In genomic region chr1:239893127-239893731, GRCh38 we compare ENCODE assay signal across 33 cellular contexts.
DNase-seq lines count a peak whose midpoint lies in the region; ATAC-seq, FAIRE-seq and TF ChIP-seq lines count a peak whose summit lies in the region.
"Had no signal": no experiment of that assay in that cellular context is flagged by ENCODE, and none has a peak within 500 bp of the region (broad histone marks: within the 10 kb centered on the region; RNA-seq: fewer than 3 reads in every experiment).

No MANE protein-coding gene starts in this region.

- H3K27me3 ChIP-seq in SK-N-SH (ENCODE audit: insufficient read depth) (no peaks in the 10 kb centered on the region), esophagus muscularis mucosa (no peaks in the 10 kb centered on the region), dorsolateral prefrontal cortex (no peaks in the 10 kb centered on the region)
- H3K27me3 ChIP-seq: SJSA1 had no signal

- intact Hi-C loops in esophagus muscularis mucosa (cut with DNase I) (no loop called here), dorsolateral prefrontal cortex (cut with DNase I) (no loop called here)

- H3K4me2 ChIP-seq in SK-N-SH = no peak overlapping the region
- H3K4me2 ChIP-seq: smooth muscle cell had no signal

- peaks cover 4% of the 10 kb centered on the region for H3F3A ChIP-seq in SK-N-SH (replicated peaks; ENCODE audit: insufficient read depth)

- FAIRE-seq in urothelium cell line (lab: Jason Lieb, UNC) = peak; percentile 61
- FAIRE-seq: GM12891, HepG2, islet of Langerhans, RCC 7860 had no signal

- WGBS in SK-N-SH (ENCODE audit: low lambda C conversion rate) = 48% methylated on average over 3 of the region's 3 CpGs
- 39% methylated on average over 3 of the region's 3 CpGs for WGBS in esophagus muscularis mucosa

- peak; percentile 13 for ATAC-seq in SK-N-SH treated with all-trans-retinoic acid at 6 μM for 48 hours
- ATAC-seq in HG02885 (IDR thresholded peaks at IDR 0.05; ENCODE audit: poor library complexity, unreplicated experiment) = no peak
- ATAC-seq: activated CD8-positive, alpha-beta memory T cell treated with anti-CD3 and anti-CD28 coated beads, Interleukin-2, amount 10 ng/mL, durations not matched to agents 7 days and 5 days; HepG2; left ventricle myocardium superior; naive thymus-derived CD4-positive, alpha-beta T cell; stimulated activated naive B cell treated with anti-CD40 and anti-IgM and Interleukin-4, amounts not matched to agents 10 μg/mL and 1 μg/mL and 100 μg/mL, for 72 hours had no signal

- H3K4me1 ChIP-seq in SK-N-SH (ENCODE audit: control insufficient read depth in 1 of 2, insufficient read depth in 2 of 2, low read depth in 1 of 2, low read length in 1 of 2) (peaks cover 12 to 71% of the 10 kb centered on the region in 2 experiments; a peak in 3 of 4 replicates), esophagus muscularis mucosa (peaks cover 0 to 45% (median 37%) of the 10 kb centered on the region in 4 donors)
- H3K4me1 ChIP-seq: SJSA1 had no signal

- H3K27ac ChIP-seq in SK-N-SH (ENCODE audit: low read depth in 2 of 2, low read length in 1 of 2) (peak overlapping the region in 1 of 2 experiments; percentile 100; a peak in 2 of 4 replicates), esophagus muscularis mucosa (replicated peaks in 1 of 4) (peak overlapping the region; percentile 16 to 55 (median 44)), dorsolateral prefrontal cortex (peak overlapping the region in 16 of 59 donors; percentile 3 to 60 (median 38))
- H3K27ac ChIP-seq: SJSA1, tibial artery had no signal

- H3K9ac ChIP-seq in SK-N-SH = no peak overlapping the region

- no peaks in the 10 kb centered on the region for H3K9me2 ChIP-seq in SK-N-SH

- no peaks in the 10 kb centered on the region for H3K36me3 ChIP-seq in SK-N-SH (replicated peaks in 1 of 2; ENCODE audit: control insufficient read depth in 1 of 2, insufficient read depth in 2 of 2, low read length in 1 of 2)
- H3K36me3 ChIP-seq in esophagus muscularis mucosa = no peaks in the 10 kb centered on the region
- H3K36me3 ChIP-seq: SJSA1, tibial artery had no signal

- POLR2A ChIA-PET in SK-N-SH (lab: Yijun Ruan, JAX) = no interaction called here

- H2AFZ ChIP-seq in SK-N-SH (ENCODE audit: low read depth) = no peak overlapping the region

- no peak for TF ChIP-seq RAD21 in SK-N-SH (IDR thresholded peaks at IDR 0.05; ENCODE audit: low read length)

- H3K79me2 ChIP-seq in SK-N-SH (ENCODE audit: insufficient read depth) = no peaks in the 10 kb centered on the region

- CTCF ChIA-PET in SK-N-SH (lab: Yijun Ruan, JAX) = interaction anchor here (1.2 to 1.4 kb wide), 7 partner anchors 13 to 533 kb away, joined by 3 to 5 read pairs (median 3); no protein-coding TSS in a partner anchor

- no peaks in the 10 kb centered on the region for H3K9me3 ChIP-seq in SK-N-SH
- H3K9me3 ChIP-seq in esophagus muscularis mucosa = no peaks in the 10 kb centered on the region
- H3K9me3 ChIP-seq: SJSA1, tibial artery had no signal

- DNase-seq in SK-N-SH = no peak
- peak; percentile 54 for DNase-seq in OCI-M1 (lab: John Stamatoyannopoulos, UW)
- DNase-seq in esophagus muscularis mucosa (ENCODE audit: extremely low spot score) = peak; percentile 34
- no peak for DNase-seq in urothelium cell line (ENCODE audit: low spot score)
- DNase-seq in stimulated activated CD4-positive, alpha-beta T cell treated with anti-CD3 and anti-CD28 coated beads, Interleukin-2, amount 100 ng/mL, for 24 hours = no peak
- DNase-seq in dorsolateral prefrontal cortex = no peak
- DNase-seq: activated CD4-positive, alpha-beta T cell treated with anti-CD3 and anti-CD28 coated beads for 48 hours; activated CD8-positive, alpha-beta memory T cell treated with anti-CD3 and anti-CD28 coated beads, Interleukin-2, amount 10 ng/mL, durations not matched to agents 7 days and 5 days; activated naive CD4-positive, alpha-beta T cell treated with anti-CD3 and anti-CD28 coated beads, Interleukin-2, amount 10 ng/mL, durations not matched to agents 7 days and 5 days; amygdala; COR-L47; cortex of kidney; endodermal cell; H7; left ventricle myocardium superior; naive thymus-derived CD4-positive, alpha-beta T cell; NCI-H1092; NCI-H2029 treated with DMSO at 0.1 percent for 48 hours; NCI-H345; NK-92 treated with Interleukin-12 subunit alpha and Interleukin-12 subunit beta, amount 100 ng/mL, for 24 hours; nucleus accumbens; retina; stimulated activated CD4-positive, alpha-beta T cell treated with anti-CD3 and anti-CD28 coated beads, Interleukin-2, amount 100 ng/mL, for 48 hours; stimulated activated naive B cell treated with anti-CD40 and anti-IgM and Interleukin-4, amounts not matched to agents 10 μg/mL and 1 μg/mL and 100 μg/mL, for 72 hours; tibial artery had no signal

- TF ChIP-seq CTCF in SK-N-SH (IDR thresholded peaks at IDR 0.05) (no peak), esophagus muscularis mucosa (IDR thresholded peaks at IDR 0.05) (peak in 1 of 3 experiments; percentile 3), dorsolateral prefrontal cortex (IDR thresholded peaks at IDR 0.05 in 54 of 56, conservative IDR thresholded peaks at IDR 0.05 in 2 of 56; ENCODE audit: low read depth in 1 of 56, partially characterized antibody in 56 of 56) (no peak)

- TF ChIP-seq EP300 in SK-N-SH (IDR thresholded peaks at IDR 0.05; ENCODE audit: borderline replicate concordance in 1 of 2, low read depth in 1 of 2, low read length in 1 of 2) (no peak), esophagus muscularis mucosa (IDR thresholded peaks at IDR 0.05) (no peak)

- TF ChIP-seq POLR2A in esophagus muscularis mucosa (IDR thresholded peaks at IDR 0.05; ENCODE audit: low read depth) = no peak

- H3K4me3 ChIP-seq in SK-N-SH (ENCODE audit: low read depth in 2 of 2, low read length in 1 of 2) (no peak overlapping the region), esophagus muscularis mucosa (no peak overlapping the region), dorsolateral prefrontal cortex (no peak overlapping the region)
- H3K4me3 ChIP-seq: SJSA1, smooth muscle cell, tibial artery had no signal

- no peaks in the 10 kb centered on the region for H4K20me1 ChIP-seq in SK-N-SH (ENCODE audit: insufficient read depth)

TF ChIP-seq in SK-N-SH treated with all-trans-retinoic acid at 6 μM for 48 hours, 23 proteins besides CTCF, POLR2A, EP300 and RAD21:
- TF ChIP-seq POU6F1 (CRISPR knock-in tag; IDR thresholded peaks at IDR 0.05; ENCODE audit: borderline replicate concordance, low read depth) = no peak
- TF ChIP-seq ESRRG (CRISPR knock-in tag; IDR thresholded peaks at IDR 0.05) = no peak
- no peak for TF ChIP-seq ZNF8 (CRISPR knock-in tag; IDR thresholded peaks at IDR 0.05)

TF ChIP-seq in SK-N-SH, 30 proteins besides CTCF, POLR2A, EP300 and RAD21:
- no peak for TF ChIP-seq JUND (IDR thresholded peaks at IDR 0.05)
- TF ChIP-seq TAF1 (IDR thresholded peaks at IDR 0.05; ENCODE audit: borderline replicate concordance, low read depth, low read length) = no peak
- TF ChIP-seq MAX (IDR thresholded peaks at IDR 0.05; ENCODE audit: low read depth) = no peak
- no peak for TF ChIP-seq GABPA (IDR thresholded peaks at IDR 0.05; ENCODE audit: low read depth)
- TF ChIP-seq POLR2AphosphoS5 (IDR thresholded peaks at IDR 0.05; ENCODE audit: low read depth, low read length) = no peak
- no peak for TF ChIP-seq RXRA (IDR thresholded peaks at IDR 0.05; ENCODE audit: borderline replicate concordance, low read depth)

Comparison
In these comparisons a context has a peak if more than half of its experiments do, and no peak if none do; other contexts are left out.
1. DNase-seq: peak in OCI-M1 (single experiment) and esophagus muscularis mucosa (single experiment); none in SK-N-SH (single experiment), urothelium cell line (single experiment), stimulated activated CD4-positive, alpha-beta T cell treated with anti-CD3 and anti-CD28 coated beads, Interleukin-2, amount 100 ng/mL, for 24 hours (0 of 2) and dorsolateral prefrontal cortex (0 of 10).